ENCODE assay signal across 21 cellular contexts in genomic region chr18:78738076-78738690, GRCh38.
DNase-seq lines count a peak whose midpoint lies in the region; ATAC-seq and FAIRE-seq lines count a peak whose summit lies in the region.
"Had no signal": no experiment of that assay in that cellular context is flagged by ENCODE, and none has a peak within 500 bp of the region (broad histone marks: within the 10 kb centered on the region; RNA-seq: fewer than 3 reads in every experiment).

No MANE protein-coding gene starts in this region.

- peak; percentile 91 for FAIRE-seq in urothelium cell line (lab: Jason Lieb, UNC)
- FAIRE-seq: GM12891 had no signal

- H3K36me3 Mint-ChIP-seq in activated CD8-positive, alpha-beta memory T cell treated with anti-CD3 and anti-CD28 coated beads, Interleukin-2, amount 10 ng/mL, durations not matched to agents 7 days and 5 days, result no peaks in the 10 kb centered on the region
- H3K36me3 Mint-ChIP-seq in central memory CD8-positive, alpha-beta T cell (ENCODE audit: insufficient read depth), result no peaks in the 10 kb centered on the region
- H3K36me3 Mint-ChIP-seq: CD8-positive, alpha-beta memory T cell had no signal

- CTCF ChIA-PET in activated CD8-positive, alpha-beta memory T cell treated with anti-CD3 and anti-CD28 coated beads, Interleukin-2, amount 10 ng/mL, durations not matched to agents 7 days and 5 days (lab: Charles Lee), result no interaction called here

- ATAC-seq in activated CD8-positive, alpha-beta memory T cell treated with anti-CD3 and anti-CD28 coated beads, Interleukin-2, amount 10 ng/mL, durations not matched to agents 7 days and 5 days, result no peak
- no peak for ATAC-seq in central memory CD8-positive, alpha-beta T cell (replicated peaks; ENCODE audit: extremely low read depth, poor library complexity, severe bottlenecking)
- ATAC-seq: Panc1 had no signal

- H3K27me3 Mint-ChIP-seq in activated CD8-positive, alpha-beta memory T cell treated with anti-CD3 and anti-CD28 coated beads, Interleukin-2, amount 10 ng/mL, durations not matched to agents 7 days and 5 days, result no peaks in the 10 kb centered on the region
- H3K27me3 Mint-ChIP-seq in central memory CD8-positive, alpha-beta T cell, result peaks cover 12% of the 10 kb centered on the region

- no peak overlapping the region for H3K27ac Mint-ChIP-seq in activated CD8-positive, alpha-beta memory T cell treated with anti-CD3 and anti-CD28 coated beads, Interleukin-2, amount 10 ng/mL, durations not matched to agents 7 days and 5 days
- H3K27ac Mint-ChIP-seq in central memory CD8-positive, alpha-beta T cell (ENCODE audit: low read depth), result peak overlapping the region; percentile 58

- DNase-seq in activated CD8-positive, alpha-beta memory T cell treated with anti-CD3 and anti-CD28 coated beads, Interleukin-2, amount 50 U/mL, for 48 hours, result peak; percentile 10
- no peak for DNase-seq in activated CD8-positive, alpha-beta memory T cell treated with anti-CD3 and anti-CD28 coated beads, Interleukin-2, amount 10 ng/mL, durations not matched to agents 7 days and 5 days
- DNase-seq in central memory CD8-positive, alpha-beta T cell (ENCODE audit: low spot score in 2 of 2), result no peak
- DNase-seq in mesenteric fat pad (ENCODE audit: low spot score), result peak; percentile 53
- no peak for DNase-seq in urothelium cell line (ENCODE audit: low spot score)
- no peak for DNase-seq in stimulated activated CD4-positive, alpha-beta T cell treated with anti-CD3 and anti-CD28 coated beads, Interleukin-4, amount 100 ng/mL, for 4 hours
- DNase-seq in AML-193 (lab: John Stamatoyannopoulos, UW), result no peak
- DNase-seq: Calu3; CD8-positive, alpha-beta memory T cell; DMS153; GOT3; Karpas-422; MV-4-11; NCI-H1105 treated with DMSO at 0.1 percent for 48 hours; NCI-H2029 treated with DMSO at 0.1 percent for 48 hours; NCI-H226; NCI-H510A treated with DMSO at 0.1 percent for 48 hours; NCI-H774; SIG-M5 had no signal

- no peaks in the 10 kb centered on the region for H3K4me1 Mint-ChIP-seq in activated CD8-positive, alpha-beta memory T cell treated with anti-CD3 and anti-CD28 coated beads, Interleukin-2, amount 10 ng/mL, durations not matched to agents 7 days and 5 days
- no peaks in the 10 kb centered on the region for H3K4me1 Mint-ChIP-seq in central memory CD8-positive, alpha-beta T cell
- H3K4me1 Mint-ChIP-seq: CD8-positive, alpha-beta memory T cell had no signal

- no peaks in the 10 kb centered on the region for H3K9me3 Mint-ChIP-seq in activated CD8-positive, alpha-beta memory T cell treated with anti-CD3 and anti-CD28 coated beads, Interleukin-2, amount 10 ng/mL, durations not matched to agents 7 days and 5 days (ENCODE audit: low read depth)
- no peaks in the 10 kb centered on the region for H3K9me3 Mint-ChIP-seq in central memory CD8-positive, alpha-beta T cell

- no peak overlapping the region for H3K4me3 Mint-ChIP-seq in activated CD8-positive, alpha-beta memory T cell treated with anti-CD3 and anti-CD28 coated beads, Interleukin-2, amount 10 ng/mL, durations not matched to agents 7 days and 5 days
- no peak overlapping the region for H3K4me3 Mint-ChIP-seq in central memory CD8-positive, alpha-beta T cell
- H3K4me3 Mint-ChIP-seq: CD8-positive, alpha-beta memory T cell had no signal

Comparison
In these comparisons a context has a peak if more than half of its experiments do, and no peak if none do; other contexts are left out.
1. DNase-seq: peak in activated CD8-positive, alpha-beta memory T cell treated with anti-CD3 and anti-CD28 coated beads, Interleukin-2, amount 50 U/mL, for 48 hours (single experiment) and mesenteric fat pad (single experiment); none in activated CD8-positive, alpha-beta memory T cell treated with anti-CD3 and anti-CD28 coated beads, Interleukin-2, amount 10 ng/mL, durations not matched to agents 7 days and 5 days (single experiment), central memory CD8-positive, alpha-beta T cell (0 of 2), urothelium cell line (single experiment), stimulated activated CD4-positive, alpha-beta T cell treated with anti-CD3 and anti-CD28 coated beads, Interleukin-4, amount 100 ng/mL, for 4 hours (0 of 2) and AML-193 (0 of 2).